Comparison of ENCODE assay signal across 18 cellular contexts in genomic region chr17:12732366-12732765, GRCh38. TPM values are rescaled to one million over a fixed set of nuclear protein-coding genes. Genes with fewer than 3 reads are reported as not detected.
"Had no signal": no experiment of that assay in that cellular context is flagged by ENCODE, and none has a peak within 500 bp of the region (broad histone marks: within the 10 kb centered on the region; RNA-seq: fewer than 3 reads in every experiment).

No MANE protein-coding gene starts in this region.

- ATAC-seq: activated CD4-positive, CD25-positive, alpha-beta regulatory T cell treated with anti-CD3 and anti-CD28 coated beads, Interleukin-2, amount 50 U/mL, for 24 hours; activated naive CD8-positive, alpha-beta T cell treated with anti-CD3 and anti-CD28 coated beads, Interleukin-2, amount 50 U/mL, for 24 hours; activated T-cell treated with anti-CD3 and anti-CD28 coated beads, Interleukin-2, amount 50 U/mL, for 4 hours; foreskin keratinocyte; naive thymus-derived CD4-positive, alpha-beta T cell; pancreas had no signal

- H3K4me1 ChIP-seq: foreskin keratinocyte had no signal

- H3K27me3 ChIP-seq: brain microvascular endothelial cell, foreskin keratinocyte, neutrophil, pancreas, SJSA1 had no signal

- DNase-seq: activated CD4-positive, alpha-beta T cell treated with anti-CD3 and anti-CD28 coated beads, Interleukin-2, amount 50 U/mL, for 1 hour; activated CD8-positive, alpha-beta memory T cell treated with anti-CD3 and anti-CD28 coated beads, Interleukin-2, amount 50 U/mL, for 4 hours; activated naive CD4-positive, alpha-beta T cell treated with anti-CD3 and anti-CD28 coated beads for 36 hours; activated naive CD8-positive, alpha-beta T cell treated with anti-CD3 and anti-CD28 coated beads, Interleukin-2, amount 50 U/mL, for 24 hours; activated T-cell treated with anti-CD3 and anti-CD28 coated beads, Interleukin-2, amount 50 U/mL, for 4 hours; anterior cingulate cortex; brain microvascular endothelial cell; dermis blood vessel endothelial cell; foreskin keratinocyte; hypothalamus; naive thymus-derived CD4-positive, alpha-beta T cell; pancreas; stimulated activated CD4-positive, alpha-beta T cell treated with anti-CD3 and anti-CD28 coated beads, Interleukin-12 subunit alpha, Interleukin-12 subunit beta, amount 100 ng/mL, for 4 hours; stimulated activated CD4-positive, alpha-beta T cell treated with anti-CD3 and anti-CD28 coated beads, Interleukin-1b, Interleukin-23, amount 100 ng/mL, for 48 hours; stimulated activated naive CD4-positive, alpha-beta T cell treated with Interleukin-2 at 50 U/mL for 16 hours had no signal

- H3K9me3 ChIP-seq: neutrophil, pancreas, SJSA1 had no signal

- H3K27ac ChIP-seq: brain microvascular endothelial cell, foreskin keratinocyte, neutrophil, SJSA1 had no signal

- H3K36me3 ChIP-seq: brain microvascular endothelial cell, neutrophil, pancreas, SJSA1 had no signal

- H3K4me3 ChIP-seq: pancreas, SJSA1 had no signal

RNA-seq across cellular contexts. Expression of gene ARHGAP44, which starts 56.9 kb away (rescaled TPM):
- total RNA-seq: naive thymus-derived CD4-positive, alpha-beta T cell had no signal
